Comparison of ENCODE assay signal across 13 cellular contexts in genomic region chr2:100878000-100878786, GRCh38. TPM values are rescaled to one million over a fixed set of nuclear protein-coding genes. Genes with fewer than 3 reads are reported as not detected.
A peak's percentile ranks its signal among the peaks of the same experiment; 100 is the strongest.
DNase-seq lines count a peak whose midpoint lies in the region; ATAC-seq and TF ChIP-seq lines count a peak whose summit lies in the region.
"Had no signal": no experiment of that assay in that cellular context is flagged by ENCODE, and none has a peak within 500 bp of the region (broad histone marks: within the 10 kb centered on the region; RNA-seq: fewer than 3 reads in every experiment).

No MANE protein-coding gene starts in this region.

- H3K4me1 ChIP-seq in esophagus squamous epithelium (peaks cover 8 to 45% (median 10%) of the 10 kb centered on the region in 3 donors), aorta (ENCODE audit: control insufficient read depth in 1 of 2, insufficient read depth in 2 of 2, low read length in 2 of 2) (peaks cover 0 to 2% of the 10 kb centered on the region in 2 donors)

- peaks cover 17% of the 10 kb centered on the region for H3K27me3 Mint-ChIP-seq in nephron progenitor cell (ENCODE audit: low read depth, poor library complexity)

- no peak overlapping the region for H3K4me3 Mint-ChIP-seq in nephron progenitor cell
- H3K4me3 Mint-ChIP-seq: activated B cell treated with CpG ODN at 0.5 μM for 24 hours; CD4-positive, alpha-beta memory T cell had no signal

- no peaks in the 10 kb centered on the region for H3K9me3 Mint-ChIP-seq in nephron progenitor cell
- H3K9me3 Mint-ChIP-seq: activated B cell treated with CpG ODN at 0.5 μM for 24 hours; CD4-positive, alpha-beta memory T cell had no signal

- TF ChIP-seq CTCF in esophagus squamous epithelium (IDR thresholded peaks at IDR 0.05) (no peak), nephron progenitor cell (IDR thresholded peaks at IDR 0.05) (no peak)

- intact Hi-C loops in esophagus squamous epithelium (cut with DNase I): no loop called here
- intact Hi-C loops in aorta (cut with DNase I): loop anchor here in 1 of 2 donors (5.0 kb wide), 3 partner anchors 56 to 136 kb away; partner anchors contain the start of gene NPAS2

- H3K36me3 Mint-ChIP-seq in nephron progenitor cell (ENCODE audit: low read depth): no peaks in the 10 kb centered on the region
- H3K36me3 Mint-ChIP-seq: CD4-positive, alpha-beta memory T cell had no signal

- peaks cover 31% of the 10 kb centered on the region for H3K4me1 Mint-ChIP-seq in nephron progenitor cell
- H3K4me1 Mint-ChIP-seq: activated B cell treated with CpG ODN at 0.5 μM for 24 hours had no signal

- H3K27me3 ChIP-seq in esophagus squamous epithelium (no peaks in the 10 kb centered on the region), aorta (ENCODE audit: control insufficient read depth in 1 of 2, insufficient read depth in 2 of 2, low read length in 1 of 2) (no peaks in the 10 kb centered on the region)
- H3K27me3 ChIP-seq: ovary had no signal

- H3K36me3 ChIP-seq in esophagus squamous epithelium (no peaks in the 10 kb centered on the region), aorta (ENCODE audit: control insufficient read depth in 1 of 2, insufficient read depth in 2 of 2, low read length in 1 of 2) (no peaks in the 10 kb centered on the region)
- H3K36me3 ChIP-seq: ovary had no signal

- WGBS in esophagus squamous epithelium, 2 donors: 60 to 70% methylated on average over 14 to 15 of the region's 15 CpGs
- WGBS in aorta, 2 donors: 18 to 21% methylated on average over 15 of the region's 15 CpGs

- H3K9me3 ChIP-seq in esophagus squamous epithelium: no peaks in the 10 kb centered on the region
- H3K9me3 ChIP-seq in aorta (ENCODE audit: control insufficient read depth, low read length): no peaks in the 10 kb centered on the region
- H3K9me3 ChIP-seq: ovary had no signal

- ATAC-seq in SK-N-SH treated with all-trans-retinoic acid at 6 μM for 48 hours (peak; percentile 31; the same call in 2 of the 3 replicates), aorta (ENCODE audit: low FRiP score) (peak; percentile 54), HG03565 (IDR thresholded peaks at IDR 0.05; ENCODE audit: unreplicated experiment) (no peak), HG03469 (IDR thresholded peaks at IDR 0.05; ENCODE audit: unreplicated experiment) (no peak)

- H3K4me3 ChIP-seq in esophagus squamous epithelium: no peak overlapping the region
- no peak overlapping the region for H3K4me3 ChIP-seq in aorta (ENCODE audit: low read length in 2 of 2)
- H3K4me3 ChIP-seq: ovary had no signal

- H3K27ac Mint-ChIP-seq in nephron progenitor cell: peak overlapping the region; percentile 84
- H3K27ac Mint-ChIP-seq: activated B cell treated with CpG ODN at 0.5 μM for 24 hours; CD4-positive, alpha-beta memory T cell had no signal

- H3K27ac ChIP-seq in esophagus squamous epithelium: peak overlapping the region in 3 of 4 donors; percentile 5 to 40 (median 16)
- H3K27ac ChIP-seq in aorta (ENCODE audit: low read depth in 1 of 2, low read length in 2 of 2): peak overlapping the region in 1 of 2 donors; percentile 91
- H3K27ac ChIP-seq: ovary had no signal

- no peak for DNase-seq in esophagus squamous epithelium (lab: John Stamatoyannopoulos, UW)
- DNase-seq in nephron progenitor cell: no peak
- peak in 1 of 2 donors; percentile 64 for DNase-seq in aorta
- no peak for DNase-seq in HuH-7.5 (ENCODE audit: low spot score)
- DNase-seq: activated B cell treated with CpG ODN at 0.5 μM for 24 hours; CD4-positive, alpha-beta memory T cell; NCI-H1105 treated with DMSO at 0.1 percent for 48 hours; NCI-H345; ovary; stimulated activated CD4-positive, alpha-beta T cell treated with anti-CD3 and anti-CD28 coated beads, Interleukin-1b, Interleukin-23, amount 100 ng/mL, for 48 hours had no signal

- no peak for TF ChIP-seq POLR2A in esophagus squamous epithelium (IDR thresholded peaks at IDR 0.05)

TF ChIP-seq in SK-N-SH treated with all-trans-retinoic acid at 6 μM for 48 hours, 23 proteins besides CTCF, POLR2A, EP300 and RAD21:
- no peak for TF ChIP-seq RARB (CRISPR knock-in tag; IDR thresholded peaks at IDR 0.05)
- no peak for TF ChIP-seq TOX (CRISPR knock-in tag; IDR thresholded peaks at IDR 0.05; ENCODE audit: borderline replicate concordance)
- no peak for TF ChIP-seq OSR1 (CRISPR knock-in tag; IDR thresholded peaks at IDR 0.05)
- TF ChIP-seq BACH2 (CRISPR knock-in tag; IDR thresholded peaks at IDR 0.05; ENCODE audit: borderline replicate concordance): no peak
- TF ChIP-seq PPARA (CRISPR knock-in tag; IDR thresholded peaks at IDR 0.05; ENCODE audit: borderline replicate concordance): no peak

RNA-seq across cellular contexts. Expression of gene NPAS2, which starts 58.3 kb away (rescaled TPM):
- total RNA-seq in esophagus squamous epithelium: 10 to 100 TPM; 29.1 to 64.2 (median 39.1) TPM
- 10 to 100 TPM; 35.9 to 42.0 TPM for total RNA-seq in aorta
- 10 to 100 TPM in 1 of 2 donors, 1 to 10 TPM in 1; 7.8 to 12.6 TPM for polyA plus RNA-seq in aorta
- total RNA-seq: activated B cell treated with CpG ODN at 0.5 μM for 24 hours had no signal

Comparison
In these comparisons a context has a peak if more than half of its experiments do, and no peak if none do; other contexts are left out.
1. ATAC-seq: peak in SK-N-SH treated with all-trans-retinoic acid at 6 μM for 48 hours (single experiment) and aorta (single experiment); none in HG03565 (single experiment) and HG03469 (single experiment).